ENCODE assay signal across 1 cellular context in the genomic region with DNA sequence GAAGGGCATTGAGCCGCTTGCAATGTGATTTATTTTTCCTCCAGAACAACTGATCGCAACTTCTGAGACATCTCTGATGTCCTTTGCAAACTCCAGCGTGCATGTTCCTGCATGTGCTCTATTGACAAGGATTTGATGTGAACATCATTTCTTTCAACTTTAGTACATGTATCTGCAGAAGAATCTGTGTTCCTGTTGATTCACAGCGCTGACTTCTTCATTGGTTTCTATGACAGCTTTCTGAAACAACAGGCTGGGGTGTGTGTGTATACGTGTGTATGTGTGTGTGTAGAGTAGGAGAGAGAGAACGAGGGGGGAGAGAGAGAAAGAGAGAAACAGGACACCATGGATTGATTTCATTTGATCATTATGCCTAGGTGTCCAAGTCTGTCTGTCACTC.
TF ChIP-seq lines count a peak whose summit lies in the region.

No MANE protein-coding gene starts in this region.

TF ChIP-seq in GM23338, 12 proteins besides CTCF, POLR2A, EP300 and RAD21 (continued from another document):
- TF ChIP-seq, protein P1, sequence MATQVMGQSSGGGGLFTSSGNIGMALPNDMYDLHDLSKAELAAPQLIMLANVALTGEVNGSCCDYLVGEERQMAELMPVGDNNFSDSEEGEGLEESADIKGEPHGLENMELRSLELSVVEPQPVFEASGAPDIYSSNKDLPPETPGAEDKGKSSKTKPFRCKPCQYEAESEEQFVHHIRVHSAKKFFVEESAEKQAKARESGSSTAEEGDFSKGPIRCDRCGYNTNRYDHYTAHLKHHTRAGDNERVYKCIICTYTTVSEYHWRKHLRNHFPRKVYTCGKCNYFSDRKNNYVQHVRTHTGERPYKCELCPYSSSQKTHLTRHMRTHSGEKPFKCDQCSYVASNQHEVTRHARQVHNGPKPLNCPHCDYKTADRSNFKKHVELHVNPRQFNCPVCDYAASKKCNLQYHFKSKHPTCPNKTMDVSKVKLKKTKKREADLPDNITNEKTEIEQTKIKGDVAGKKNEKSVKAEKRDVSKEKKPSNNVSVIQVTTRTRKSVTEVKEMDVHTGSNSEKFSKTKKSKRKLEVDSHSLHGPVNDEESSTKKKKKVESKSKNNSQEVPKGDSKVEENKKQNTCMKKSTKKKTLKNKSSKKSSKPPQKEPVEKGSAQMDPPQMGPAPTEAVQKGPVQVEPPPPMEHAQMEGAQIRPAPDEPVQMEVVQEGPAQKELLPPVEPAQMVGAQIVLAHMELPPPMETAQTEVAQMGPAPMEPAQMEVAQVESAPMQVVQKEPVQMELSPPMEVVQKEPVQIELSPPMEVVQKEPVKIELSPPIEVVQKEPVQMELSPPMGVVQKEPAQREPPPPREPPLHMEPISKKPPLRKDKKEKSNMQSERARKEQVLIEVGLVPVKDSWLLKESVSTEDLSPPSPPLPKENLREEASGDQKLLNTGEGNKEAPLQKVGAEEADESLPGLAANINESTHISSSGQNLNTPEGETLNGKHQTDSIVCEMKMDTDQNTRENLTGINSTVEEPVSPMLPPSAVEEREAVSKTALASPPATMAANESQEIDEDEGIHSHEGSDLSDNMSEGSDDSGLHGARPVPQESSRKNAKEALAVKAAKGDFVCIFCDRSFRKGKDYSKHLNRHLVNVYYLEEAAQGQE (IDR thresholded peaks at IDR 0.05; ENCODE audit: unreplicated experiment) = no peak
- no peak for TF ChIP-seq ZNF331 (CRISPR knock-in tag; IDR thresholded peaks at IDR 0.05; ENCODE audit: low read depth)
- TF ChIP-seq EZH2 (IDR thresholded peaks at IDR 0.05; ENCODE audit: low read depth, unreplicated experiment) = no peak
- TF ChIP-seq NANOG (IDR thresholded peaks at IDR 0.05; ENCODE audit: borderline replicate concordance) = no peak
- TF ChIP-seq, protein P2, sequence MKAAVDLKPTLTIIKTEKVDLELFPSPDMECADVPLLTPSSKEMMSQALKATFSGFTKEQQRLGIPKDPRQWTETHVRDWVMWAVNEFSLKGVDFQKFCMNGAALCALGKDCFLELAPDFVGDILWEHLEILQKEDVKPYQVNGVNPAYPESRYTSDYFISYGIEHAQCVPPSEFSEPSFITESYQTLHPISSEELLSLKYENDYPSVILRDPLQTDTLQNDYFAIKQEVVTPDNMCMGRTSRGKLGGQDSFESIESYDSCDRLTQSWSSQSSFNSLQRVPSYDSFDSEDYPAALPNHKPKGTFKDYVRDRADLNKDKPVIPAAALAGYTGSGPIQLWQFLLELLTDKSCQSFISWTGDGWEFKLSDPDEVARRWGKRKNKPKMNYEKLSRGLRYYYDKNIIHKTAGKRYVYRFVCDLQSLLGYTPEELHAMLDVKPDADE (IDR thresholded peaks at IDR 0.05) = no peak
